24 cellular contexts compared by ENCODE assay signal in the genomic region with DNA sequence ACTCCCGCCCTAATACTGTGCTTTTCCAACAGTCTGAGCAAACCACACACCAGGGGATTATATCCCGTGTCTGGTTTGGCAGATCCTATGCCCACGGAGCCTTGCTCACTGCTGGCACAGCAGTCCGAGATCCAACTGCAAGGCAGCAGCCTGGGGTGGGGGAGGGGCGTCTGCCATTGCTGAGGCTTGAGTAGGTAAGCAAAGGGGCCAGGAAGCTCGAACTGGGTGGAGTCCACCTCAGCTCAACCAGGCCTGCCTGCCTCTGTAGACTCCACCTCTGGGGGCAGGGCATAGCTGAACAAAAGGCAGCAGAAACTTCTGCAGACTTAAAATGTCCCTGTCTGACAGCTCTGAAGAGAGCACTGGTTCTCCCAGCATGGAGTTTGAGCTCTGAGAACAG.
"Had no signal": no experiment of that assay in that cellular context is flagged by ENCODE, and none has a peak within 500 bp of the region (broad histone marks: within the 10 kb centered on the region; RNA-seq: fewer than 3 reads in every experiment).

No MANE protein-coding gene starts in this region.

- H3K9me3 ChIP-seq: adrenal gland, body of pancreas had no signal

- H3K27me3 ChIP-seq: adrenal gland, body of pancreas had no signal

- H3K9me3 Mint-ChIP-seq: activated CD4-positive, alpha-beta memory T cell treated with anti-CD3 and anti-CD28 coated beads, Interleukin-2, amount 10 ng/mL, durations not matched to agents 7 days and 5 days; activated naive CD4-positive, alpha-beta T cell treated with anti-CD3 and anti-CD28 coated beads, Interleukin-2, amount 50 U/mL, for 24 hours; activated naive CD8-positive, alpha-beta T cell treated with anti-CD3 and anti-CD28 coated beads for 36 hours; activated naive CD8-positive, alpha-beta T cell treated with anti-CD3 and anti-CD28 coated beads, Interleukin-2, amount 50 U/mL, for 24 hours; activated T-cell treated with anti-CD3 and anti-CD28 coated beads, Interleukin-2, amount 50 U/mL, for 24 hours; activated T-helper 17 cell treated with anti-CD3 and anti-CD28 coated beads, Interleukin-2, amount 50 U/mL, for 72 hours had no signal

- H3K27ac ChIP-seq: adrenal gland, body of pancreas had no signal

- ATAC-seq: activated naive CD8-positive, alpha-beta T cell treated with anti-CD3 and anti-CD28 coated beads, Interleukin-2, amount 50 U/mL, for 24 hours; activated T-helper 17 cell treated with anti-CD3 and anti-CD28 coated beads, Interleukin-2, amount 50 U/mL, for 72 hours; body of pancreas; esophagus mucosa had no signal

- H3K27me3 Mint-ChIP-seq: activated CD4-positive, alpha-beta memory T cell treated with anti-CD3 and anti-CD28 coated beads, Interleukin-2, amount 10 ng/mL, durations not matched to agents 7 days and 5 days; activated CD4-positive, alpha-beta T cell treated with anti-CD3 and anti-CD28 coated beads, Interleukin-2, amount 10 ng/mL, durations not matched to agents 7 days and 5 days; activated naive CD4-positive, alpha-beta T cell treated with anti-CD3 and anti-CD28 coated beads, Interleukin-2, amount 50 U/mL, for 24 hours; activated naive CD8-positive, alpha-beta T cell treated with anti-CD3 and anti-CD28 coated beads for 36 hours; activated naive CD8-positive, alpha-beta T cell treated with anti-CD3 and anti-CD28 coated beads, Interleukin-2, amount 50 U/mL, for 24 hours; activated T-cell treated with anti-CD3 and anti-CD28 coated beads, Interleukin-2, amount 50 U/mL, for 24 hours; activated T-helper 17 cell treated with anti-CD3 and anti-CD28 coated beads, Interleukin-2, amount 50 U/mL, for 72 hours had no signal

- H3K4me1 ChIP-seq: adrenal gland, body of pancreas had no signal

- H3K27ac Mint-ChIP-seq: activated CD4-positive, alpha-beta memory T cell treated with anti-CD3 and anti-CD28 coated beads, Interleukin-2, amount 10 ng/mL, durations not matched to agents 7 days and 5 days; activated CD4-positive, alpha-beta T cell treated with anti-CD3 and anti-CD28 coated beads, Interleukin-2, amount 10 ng/mL, durations not matched to agents 7 days and 5 days; activated naive CD4-positive, alpha-beta T cell treated with anti-CD3 and anti-CD28 coated beads, Interleukin-2, amount 50 U/mL, for 24 hours; activated naive CD8-positive, alpha-beta T cell treated with anti-CD3 and anti-CD28 coated beads for 36 hours; activated naive CD8-positive, alpha-beta T cell treated with anti-CD3 and anti-CD28 coated beads, Interleukin-2, amount 50 U/mL, for 24 hours; activated T-cell treated with anti-CD3 and anti-CD28 coated beads, Interleukin-2, amount 50 U/mL, for 24 hours; activated T-helper 17 cell treated with anti-CD3 and anti-CD28 coated beads, Interleukin-2, amount 50 U/mL, for 72 hours had no signal

- H3K4me1 Mint-ChIP-seq: activated CD4-positive, alpha-beta memory T cell treated with anti-CD3 and anti-CD28 coated beads, Interleukin-2, amount 10 ng/mL, durations not matched to agents 7 days and 5 days; activated naive CD4-positive, alpha-beta T cell treated with anti-CD3 and anti-CD28 coated beads, Interleukin-2, amount 50 U/mL, for 24 hours; activated naive CD8-positive, alpha-beta T cell treated with anti-CD3 and anti-CD28 coated beads, Interleukin-2, amount 50 U/mL, for 24 hours had no signal

- DNase-seq: activated CD4-positive, alpha-beta memory T cell treated with anti-CD3 and anti-CD28 coated beads, Interleukin-2, amount 10 ng/mL, durations not matched to agents 7 days and 5 days; activated CD4-positive, alpha-beta T cell treated with anti-CD3 and anti-CD28 coated beads for 1 hour; activated CD4-positive, alpha-beta T cell treated with anti-CD3 and anti-CD28 coated beads for 4 hours; activated CD4-positive, alpha-beta T cell treated with anti-CD3 and anti-CD28 coated beads, Interleukin-2, amount 10 ng/mL, durations not matched to agents 7 days and 5 days; activated CD4-positive, alpha-beta T cell treated with anti-CD3 and anti-CD28 coated beads, Interleukin-2, amount 50 U/mL, for 4 hours; activated CD8-positive, alpha-beta memory T cell treated with anti-CD3 and anti-CD28 coated beads, Interleukin-2, amount 50 U/mL, for 48 hours; activated effector memory CD4-positive, alpha-beta T cell treated with Interleukin-2 at 50 U/mL for 16 hours; activated gamma-delta T cell treated with Interleukin-2 at 50 U/mL for 16 hours; activated naive CD4-positive, alpha-beta T cell treated with Interleukin-2 at 50 U/mL for 16 hours; activated naive CD8-positive, alpha-beta T cell treated with anti-CD3 and anti-CD28 coated beads for 36 hours; activated naive CD8-positive, alpha-beta T cell treated with anti-CD3 and anti-CD28 coated beads, Interleukin-2, amount 50 U/mL, for 24 hours; activated T-cell treated with anti-CD3 and anti-CD28 coated beads for 4 hours; activated T-cell treated with anti-CD3 and anti-CD28 coated beads, Interleukin-2, amount 50 U/mL, for 24 hours; adrenal gland; amygdala; body of pancreas; caudate nucleus; effector CD8-positive, alpha-beta T cell; foreskin fibroblast; head of caudate nucleus; T-helper 2 cell had no signal

- H3K4me3 Mint-ChIP-seq: activated CD4-positive, alpha-beta memory T cell treated with anti-CD3 and anti-CD28 coated beads, Interleukin-2, amount 10 ng/mL, durations not matched to agents 7 days and 5 days; activated CD4-positive, alpha-beta T cell treated with anti-CD3 and anti-CD28 coated beads, Interleukin-2, amount 10 ng/mL, durations not matched to agents 7 days and 5 days; activated naive CD4-positive, alpha-beta T cell treated with anti-CD3 and anti-CD28 coated beads, Interleukin-2, amount 50 U/mL, for 24 hours; activated naive CD8-positive, alpha-beta T cell treated with anti-CD3 and anti-CD28 coated beads for 36 hours; activated naive CD8-positive, alpha-beta T cell treated with anti-CD3 and anti-CD28 coated beads, Interleukin-2, amount 50 U/mL, for 24 hours; activated T-cell treated with anti-CD3 and anti-CD28 coated beads, Interleukin-2, amount 50 U/mL, for 24 hours; activated T-helper 17 cell treated with anti-CD3 and anti-CD28 coated beads, Interleukin-2, amount 50 U/mL, for 72 hours had no signal

- H3K4me3 ChIP-seq: adrenal gland, body of pancreas had no signal
